26 cellular contexts compared by ENCODE assay signal in genomic region chr13:46642254-46642653, GRCh38.
A peak's percentile ranks its signal among the peaks of the same experiment; 100 is the strongest.
DNase-seq lines count a peak whose midpoint lies in the region; ATAC-seq, FAIRE-seq and TF ChIP-seq lines count a peak whose summit lies in the region.
"Had no signal": no experiment of that assay in that cellular context is flagged by ENCODE, and none has a peak within 500 bp of the region (broad histone marks: within the 10 kb centered on the region; RNA-seq: fewer than 3 reads in every experiment).

No MANE protein-coding gene starts in this region.

- no peak overlapping the region for H3K4me3 ChIP-seq in BLaER1 treated with 17β-estradiol and CSF1 and Interleukin-3, amounts not matched to agents 10 nM and 100 nM
- no peak overlapping the region for H3K4me3 ChIP-seq in endothelial cell of umbilical vein (replicated peaks in 1 of 3; ENCODE audit: insufficient read depth in 1 of 3, low read depth in 1 of 3, low read length in 3 of 3)
- H3K4me3 ChIP-seq in right lobe of liver, result no peak overlapping the region
- H3K4me3 ChIP-seq in GM23338, result no peak overlapping the region

- no peak for DNase-seq in endothelial cell of umbilical vein (ENCODE audit: low read depth, low spot score)
- DNase-seq in right lobe of liver, result no peak
- no peak for DNase-seq in retina
- no peak for DNase-seq in effector CD4-positive, alpha-beta T cell
- no peak for DNase-seq in GM23338 (ENCODE audit: low spot score)
- no peak for DNase-seq in T-helper 2 cell
- DNase-seq: activated CD4-positive, alpha-beta T cell treated with anti-CD3 and anti-CD28 coated beads, Interleukin-2, amount 50 U/mL, for 4 hours; activated CD8-positive, alpha-beta memory T cell treated with anti-CD3 and anti-CD28 coated beads, Interleukin-2, amount 10 ng/mL, durations not matched to agents 7 days and 5 days; activated T-cell treated with anti-CD3 and anti-CD28 coated beads, Interleukin-2, amount 50 U/mL, for 48 hours; cerebellar nuclear complex; DMS153; HFFc6; NCI-H1092 treated with DMSO at 0.1 percent for 48 hours; NCI-H187 treated with DMSO at 0.1 percent for 48 hours; NCI-H2171 treated with DMSO at 0.1 percent for 48 hours; NCI-H510A; RPMI8226; stimulated activated naive CD4-positive, alpha-beta T cell treated with Interleukin-2 at 50 U/mL for 16 hours; T-helper 1 cell had no signal

- H3K9me3 Mint-ChIP-seq in stimulated activated memory B cell treated with anti-CD40 and anti-IgM and Interleukin-4, amounts not matched to agents 10 μg/mL and 1 μg/mL and 100 μg/mL, for 72 hours, result no peaks in the 10 kb centered on the region
- H3K9me3 Mint-ChIP-seq in GM23338, result no peaks in the 10 kb centered on the region
- H3K9me3 Mint-ChIP-seq: HFFc6 had no signal

- H3K36me3 Mint-ChIP-seq in stimulated activated memory B cell treated with anti-CD40 and anti-IgM and Interleukin-4, amounts not matched to agents 10 μg/mL and 1 μg/mL and 100 μg/mL, for 72 hours, result peaks cover 4% of the 10 kb centered on the region
- no peaks in the 10 kb centered on the region for H3K36me3 Mint-ChIP-seq in GM23338 (ENCODE audit: low read depth)
- H3K36me3 Mint-ChIP-seq: activated CD8-positive, alpha-beta memory T cell treated with anti-CD3 and anti-CD28 coated beads, Interleukin-2, amount 10 ng/mL, durations not matched to agents 7 days and 5 days had no signal

- no peaks in the 10 kb centered on the region for H3F3A ChIP-seq in GM23338 (replicated peaks; ENCODE audit: low read depth)

- peaks cover 64% of the 10 kb centered on the region for H3K4me1 Mint-ChIP-seq in stimulated activated memory B cell treated with anti-CD40 and anti-IgM and Interleukin-4, amounts not matched to agents 10 μg/mL and 1 μg/mL and 100 μg/mL, for 72 hours
- peaks cover 33% of the 10 kb centered on the region for H3K4me1 Mint-ChIP-seq in GM23338

- peaks cover 19 to 45% (median 30%) of the 10 kb centered on the region in 10 experiments for H3K4me1 ChIP-seq in BLaER1 treated with 17β-estradiol and CSF1 and Interleukin-3, amounts not matched to agents 10 nM and 100 nM
- peaks cover 22% of the 10 kb centered on the region for H3K4me1 ChIP-seq in endothelial cell of umbilical vein (ENCODE audit: control insufficient read depth, extremely low read depth, insufficient read depth, low read length)
- H3K4me1 ChIP-seq in right lobe of liver, result peaks cover 0 to 27% (median 11%) of the 10 kb centered on the region in 4 donors
- peaks cover 6% of the 10 kb centered on the region for H3K4me1 ChIP-seq in GM23338 (ENCODE audit: insufficient read depth)

- H3K27ac Mint-ChIP-seq in stimulated activated memory B cell treated with anti-CD40 and anti-IgM and Interleukin-4, amounts not matched to agents 10 μg/mL and 1 μg/mL and 100 μg/mL, for 72 hours, result peak overlapping the region; percentile 53
- H3K27ac Mint-ChIP-seq in GM23338, result no peak overlapping the region
- H3K27ac Mint-ChIP-seq: activated CD8-positive, alpha-beta memory T cell treated with anti-CD3 and anti-CD28 coated beads, Interleukin-2, amount 10 ng/mL, durations not matched to agents 7 days and 5 days; HFFc6 had no signal

- no peak overlapping the region for H3K9ac ChIP-seq in BLaER1 treated with 17β-estradiol and CSF1 and Interleukin-3, amounts not matched to agents 10 nM and 100 nM
- H3K9ac ChIP-seq in endothelial cell of umbilical vein (replicated peaks; ENCODE audit: extremely low read depth, insufficient read depth, low read length), result no peak overlapping the region

- H3K79me2 ChIP-seq in endothelial cell of umbilical vein (ENCODE audit: control insufficient read depth, insufficient read depth, low read length) (peaks cover 19% of the 10 kb centered on the region), GM23338 (replicated peaks; ENCODE audit: insufficient read depth) (peaks cover 17% of the 10 kb centered on the region)

- TF ChIP-seq POLR2A in endothelial cell of umbilical vein (IDR thresholded peaks at IDR 0.05; ENCODE audit: low read depth, low read length), result no peak
- TF ChIP-seq POLR2A in right lobe of liver (IDR thresholded peaks at IDR 0.05), result no peak

- TF ChIP-seq CTCF in endothelial cell of umbilical vein (IDR thresholded peaks at IDR 0.05; ENCODE audit: extremely low read depth in 1 of 2, insufficient read depth in 1 of 2, low read depth in 1 of 2, low read length in 2 of 2), result no peak
- no peak for TF ChIP-seq CTCF in right lobe of liver (IDR thresholded peaks at IDR 0.05)
- TF ChIP-seq CTCF in GM23338 (conservative IDR thresholded peaks at IDR 0.05; ENCODE audit: low read depth in 2 of 2), result no peak

- H4K20me1 ChIP-seq in BLaER1 treated with 17β-estradiol and CSF1 and Interleukin-3, amounts not matched to agents 10 nM and 100 nM, result peaks cover 25 to 99% (median 87%) of the 10 kb centered on the region in 11 experiments
- peaks cover 2% of the 10 kb centered on the region for H4K20me1 ChIP-seq in endothelial cell of umbilical vein (replicated peaks; ENCODE audit: control insufficient read depth, extremely low read depth, insufficient read depth, low read length)
- no peaks in the 10 kb centered on the region for H4K20me1 ChIP-seq in GM23338 (replicated peaks; ENCODE audit: insufficient read depth)

- FAIRE-seq in endothelial cell of umbilical vein (lab: Jason Lieb, UNC), result no peak
- FAIRE-seq: endometrium, H1, TTC549 had no signal

- H2AFZ ChIP-seq in endothelial cell of umbilical vein (ENCODE audit: low read depth, low read length), result no peak overlapping the region
- no peak overlapping the region for H2AFZ ChIP-seq in GM23338

- H3K9me2 ChIP-seq in GM23338 (ENCODE audit: insufficient read depth), result no peaks in the 10 kb centered on the region; the same call in 1 of the 2 replicates

- CTCF ChIA-PET in endothelial cell of umbilical vein (lab: Charles Lee), result interaction anchor here (0.7 to 1.9 kb wide), 8 partner anchors 9 to 90 kb away, joined by 3 to 5 read pairs (median 3); partner anchors contain the start of gene LRCH1

- no TSS peak for BruUV-seq in endothelial cell of umbilical vein (replicated peaks; lab: Mats Ljungman, UMichigan)

- intact Hi-C loops in endothelial cell of umbilical vein (cut with micrococcal nuclease), result no loop called here
- intact Hi-C loops in right lobe of liver (cut with DNase I), result no loop called here

- WGBS in right lobe of liver (ENCODE audit: insufficient coverage, low coverage, low lambda C conversion rate, missing lambda C conversion rate), result 42% methylated on average over 4 of the region's 4 CpGs

- H3K4me3 Mint-ChIP-seq in stimulated activated memory B cell treated with anti-CD40 and anti-IgM and Interleukin-4, amounts not matched to agents 10 μg/mL and 1 μg/mL and 100 μg/mL, for 72 hours, result no peak overlapping the region
- no peak overlapping the region for H3K4me3 Mint-ChIP-seq in GM23338
- H3K4me3 Mint-ChIP-seq: activated CD8-positive, alpha-beta memory T cell treated with anti-CD3 and anti-CD28 coated beads, Interleukin-2, amount 10 ng/mL, durations not matched to agents 7 days and 5 days; HFFc6 had no signal

- ATAC-seq in right lobe of liver, result peak; percentile 17 to 78 (median 62)
- ATAC-seq in stimulated activated memory B cell treated with anti-CD40 and anti-IgM and Interleukin-4, amounts not matched to agents 10 μg/mL and 1 μg/mL and 100 μg/mL, for 72 hours, result no peak
- no peak for ATAC-seq in GM23338
- ATAC-seq: activated CD8-positive, alpha-beta memory T cell treated with anti-CD3 and anti-CD28 coated beads, Interleukin-2, amount 10 ng/mL, durations not matched to agents 7 days and 5 days had no signal

- no peaks in the 10 kb centered on the region for H3K9me3 ChIP-seq in BLaER1 treated with 17β-estradiol and CSF1 and Interleukin-3, amounts not matched to agents 10 nM and 100 nM (replicated peaks in 1 of 11)
- H3K9me3 ChIP-seq in endothelial cell of umbilical vein (replicated peaks; ENCODE audit: control insufficient read depth, insufficient read depth, low read length), result no peaks in the 10 kb centered on the region
- H3K9me3 ChIP-seq in right lobe of liver, result no peaks in the 10 kb centered on the region
- H3K9me3 ChIP-seq: BE2C, tibial nerve had no signal

- 0 out of 22 replicates have a peak, but pooled peaks cover 0 to 4% (median 0%) of the 10 kb centered on the region in 11 experiments for H3K36me3 ChIP-seq in BLaER1 treated with 17β-estradiol and CSF1 and Interleukin-3, amounts not matched to agents 10 nM and 100 nM
- H3K36me3 ChIP-seq in endothelial cell of umbilical vein (ENCODE audit: control insufficient read depth in 2 of 2, extremely low read depth in 1 of 2, insufficient read depth in 2 of 2, low read length in 2 of 2), result no peaks in the 10 kb centered on the region
- no peaks in the 10 kb centered on the region for H3K36me3 ChIP-seq in right lobe of liver
- H3K36me3 ChIP-seq in GM23338 (ENCODE audit: insufficient read depth), result no peaks in the 10 kb centered on the region
- H3K36me3 ChIP-seq: BE2C, tibial nerve had no signal

- H3K4me2 ChIP-seq in BLaER1 treated with 17β-estradiol and CSF1 and Interleukin-3, amounts not matched to agents 10 nM and 100 nM, result peak overlapping the region in 10 of 11 experiments; percentile 53 to 75 (median 70); a peak in 11 of 22 replicates
- H3K4me2 ChIP-seq in endothelial cell of umbilical vein (ENCODE audit: insufficient read depth, low read length) (peak overlapping the region; percentile 61), GM23338 (no peak overlapping the region)

- dilution Hi-C loops in endothelial cell of umbilical vein (cut with MboI; ENCODE audit: extremely low pct_ligation_motif_present, low sequenced_read_pairs), result no loop called here

- POLR2A ChIA-PET in endothelial cell of umbilical vein (lab: Charles Lee), result no interaction called here

- 0 out of 22 replicates have a peak overlapping the region, but pooled peaks of 2 of the 11 experiments have one; percentile 7 to 10 for H3K27ac ChIP-seq in BLaER1 treated with 17β-estradiol and CSF1 and Interleukin-3, amounts not matched to agents 10 nM and 100 nM
- H3K27ac ChIP-seq in endothelial cell of umbilical vein (ENCODE audit: insufficient read depth, low read depth, low read length) (no peak overlapping the region), right lobe of liver (peak overlapping the region in 1 of 3 donors; percentile 24), GM23338 (ENCODE audit: low read depth) (no peak overlapping the region)

- H3K27me3 Mint-ChIP-seq in stimulated activated memory B cell treated with anti-CD40 and anti-IgM and Interleukin-4, amounts not matched to agents 10 μg/mL and 1 μg/mL and 100 μg/mL, for 72 hours, result no peaks in the 10 kb centered on the region
- peaks cover 5% of the 10 kb centered on the region for H3K27me3 Mint-ChIP-seq in GM23338 (ENCODE audit: insufficient read depth, low read depth, poor library complexity)
- H3K27me3 Mint-ChIP-seq: activated CD8-positive, alpha-beta memory T cell treated with anti-CD3 and anti-CD28 coated beads, Interleukin-2, amount 10 ng/mL, durations not matched to agents 7 days and 5 days had no signal

- H3K9me1 ChIP-seq in endothelial cell of umbilical vein (replicated peaks; ENCODE audit: control insufficient read depth, extremely low read depth, insufficient read depth, low read length), result no peaks in the 10 kb centered on the region

- H3K27me3 ChIP-seq in BLaER1 treated with 17β-estradiol and CSF1 and Interleukin-3, amounts not matched to agents 10 nM and 100 nM, result no peaks in the 10 kb centered on the region
- H3K27me3 ChIP-seq in endothelial cell of umbilical vein (ENCODE audit: control insufficient read depth in 2 of 2, insufficient read depth in 2 of 2, low read length in 2 of 2), result no peaks in the 10 kb centered on the region
- no peaks in the 10 kb centered on the region for H3K27me3 ChIP-seq in right lobe of liver
- H3K27me3 ChIP-seq in GM23338 (ENCODE audit: insufficient read depth), result no peaks in the 10 kb centered on the region
- H3K27me3 ChIP-seq: BE2C, tibial nerve had no signal

Comparison
In these comparisons a context has a peak if more than half of its experiments do, and no peak if none do; other contexts are left out.
1. ATAC-seq: peak in right lobe of liver (4 of 4); none in stimulated activated memory B cell treated with anti-CD40 and anti-IgM and Interleukin-4, amounts not matched to agents 10 μg/mL and 1 μg/mL and 100 μg/mL, for 72 hours (single experiment) and GM23338 (single experiment).